In genomic region chr7:139341058-139341775, GRCh38 we compare ENCODE assay signal across 8 cellular contexts. TPM values are rescaled to one million over a fixed set of nuclear protein-coding genes. Genes with fewer than 3 reads are reported as not detected.
A peak's percentile ranks its signal among the peaks of the same experiment; 100 is the strongest.
DNase-seq lines count a peak whose midpoint lies in the region; ATAC-seq and TF ChIP-seq lines count a peak whose summit lies in the region.

Gene FMC1 (plus strand): TSS chr7:139341337. CDS start chr7:139341385, 48 bp downstream.

- peaks cover 24% of the 10 kb centered on the region for H3K79me2 ChIP-seq in MM.1S (ENCODE audit: low read length)

- peaks cover 28% of the 10 kb centered on the region for H3F3A ChIP-seq in MM.1S (ENCODE audit: insufficient read depth, low read length)

- TF ChIP-seq EP300 in gastroesophageal sphincter (IDR thresholded peaks at IDR 0.05): no peak

- H3K27me3 ChIP-seq in MM.1S (replicated peaks; ENCODE audit: insufficient read depth, low read length) (no peaks in the 10 kb centered on the region), gastroesophageal sphincter (no peaks in the 10 kb centered on the region)

- no peaks in the 10 kb centered on the region for H4K20me1 ChIP-seq in MM.1S (ENCODE audit: insufficient read depth, low read length)

- H3K9me2 ChIP-seq in MM.1S (replicated peaks; ENCODE audit: insufficient read depth, low read length): no peaks in the 10 kb centered on the region

- H3K4me1 ChIP-seq in MM.1S (ENCODE audit: low read length) (peaks cover 9% of the 10 kb centered on the region; the same call in 1 of the 2 replicates), gastroesophageal sphincter (peaks cover 0 to 18% (median 6%) of the 10 kb centered on the region in 3 donors)

- peak within 1 kb of the TSS; percentile 89 for H3K4me2 ChIP-seq in MM.1S (ENCODE audit: low read depth, low read length)

- H3K9ac ChIP-seq in MM.1S (ENCODE audit: low read length): peak within 1 kb of the TSS; percentile 97

- peak; percentile 63 for DNase-seq in GM04503 (ENCODE audit: low read depth)
- DNase-seq in HCEC 1CT: peak; percentile 91
- peak; percentile 96 for DNase-seq in MM.1S
- peak; percentile 88 for DNase-seq in SIG-M5 treated with dmso at 0.1 percent for 504 hours (lab: John Stamatoyannopoulos, UW; ENCODE audit: unreplicated experiment)
- DNase-seq in activated naive CD4-positive, alpha-beta T cell treated with Interleukin-2 at 50 U/mL for 16 hours: peak; percentile 86
- peak; percentile 57 for DNase-seq in non-pigmented ciliary epithelial cell (ENCODE audit: low read depth)
- DNase-seq in substantia nigra (lab: John Stamatoyannopoulos, UW): peak; percentile 72 to 98 (median 92)

- 0% methylated on average over 11 to 12 of the region's 54 CpGs for WGBS in gastroesophageal sphincter (ENCODE audit: low coverage in 1 of 2), 2 donors

- H2AFZ ChIP-seq in MM.1S (ENCODE audit: low read length): peak within 1 kb of the TSS; percentile 74

- peak; percentile 81 for ATAC-seq in gastroesophageal sphincter

- TF ChIP-seq CTCF in MM.1S (IDR thresholded peaks at IDR 0.05; ENCODE audit: low read length) (peak; percentile 30), gastroesophageal sphincter (IDR thresholded peaks at IDR 0.05) (peak; percentile 23 to 68 (median 52))

- H3K4me3 ChIP-seq in MM.1S (ENCODE audit: low read length) (peak within 1 kb of the TSS; percentile 89), gastroesophageal sphincter (peak within 1 kb of the TSS; percentile 70 to 84)

- H3K36me3 ChIP-seq in MM.1S (replicated peaks; ENCODE audit: insufficient read depth, low read length) (no peaks in the 10 kb centered on the region), gastroesophageal sphincter (peaks cover 0 to 15% of the 10 kb centered on the region in 2 donors)

- H3K9me3 ChIP-seq in MM.1S (replicated peaks; ENCODE audit: insufficient read depth, low read length) (no peaks in the 10 kb centered on the region), gastroesophageal sphincter (peaks cover 0 to 5% (median 0%) of the 10 kb centered on the region in 3 donors)

- peak within 1 kb of the TSS; percentile 91 for H3K27ac ChIP-seq in MM.1S (ENCODE audit: low read length)
- peak within 1 kb of the TSS; percentile 96 to 100 (median 100) for H3K27ac ChIP-seq in gastroesophageal sphincter
- H3K27ac ChIP-seq in substantia nigra (ENCODE audit: low read depth, low read length, poor library complexity, severe bottlenecking): peak within 1 kb of the TSS; percentile 100

- peak in 1 of 2 donors; percentile 66 for TF ChIP-seq POLR2A in gastroesophageal sphincter (IDR thresholded peaks at IDR 0.05)

RNA-seq across cellular contexts. Expression of gene FMC1, which starts in this region (rescaled TPM):
- 10 to 100 TPM; 16.6 to 18.2 (median 17.3) TPM for total RNA-seq in gastroesophageal sphincter

Comparison
In these comparisons a context has a peak if more than half of its experiments do, and no peak if none do; other contexts are left out.
1. Peak in every context shown above with its lines: DNase-seq, ATAC-seq, H3K4me3 ChIP-seq and H3K27ac ChIP-seq.